In the genomic region with DNA sequence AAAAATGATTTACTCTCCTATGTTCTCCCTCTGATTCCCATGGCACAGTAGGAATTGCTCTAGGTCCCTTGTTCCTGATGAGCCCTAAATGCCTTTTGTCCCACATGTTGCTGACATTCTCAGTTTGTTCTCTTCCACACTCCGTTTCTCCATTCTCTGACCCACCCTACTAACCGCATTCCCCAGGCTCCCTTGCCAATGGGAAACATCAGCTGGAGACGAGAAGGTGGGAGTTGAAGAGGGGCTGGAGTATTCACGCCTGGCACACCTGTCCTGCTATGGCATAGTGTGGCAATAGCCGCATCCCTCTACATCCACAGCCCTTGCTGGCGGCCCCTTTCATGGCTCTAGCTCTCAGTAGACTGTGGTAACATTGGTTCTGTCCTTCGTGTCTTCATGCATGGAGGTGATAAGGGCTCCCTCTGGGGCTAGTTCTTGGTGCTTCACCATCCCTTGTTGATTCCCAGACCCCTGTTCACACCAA, we compare ENCODE assay signal across 9 cellular contexts.
"Had no signal": no experiment of that assay in that cellular context is flagged by ENCODE, and none has a peak within 500 bp of the region (broad histone marks: within the 10 kb centered on the region; RNA-seq: fewer than 3 reads in every experiment).

No MANE protein-coding gene starts in this region.

- H3K9ac ChIP-seq: GM23248 had no signal

- H3K4me1 ChIP-seq: HAP-1 had no signal

- H3K4me3 Mint-ChIP-seq: HFFc6, IgD-negative memory B cell had no signal

- H3K36me3 Mint-ChIP-seq: IgD-negative memory B cell had no signal

- H3K27ac ChIP-seq: GM23248, HL-60 had no signal

- H3K4me1 Mint-ChIP-seq: IgD-negative memory B cell had no signal

- H3K9me3 ChIP-seq: HAP-1 had no signal

- DNase-seq: GM23248, GOT3, H7, HFFc6, KG1 had no signal

- H3K36me3 ChIP-seq: HAP-1 had no signal

- ATAC-seq: HCT116 had no signal

- H3K4me3 ChIP-seq: GM23248, HAP-1 had no signal

- H3K27ac Mint-ChIP-seq: HFFc6, IgD-negative memory B cell had no signal

- H2AFZ ChIP-seq: GM23248 had no signal

- H3K9me3 Mint-ChIP-seq: HFFc6 had no signal
